Comparison of ENCODE assay signal across 23 cellular contexts in the genomic region with DNA sequence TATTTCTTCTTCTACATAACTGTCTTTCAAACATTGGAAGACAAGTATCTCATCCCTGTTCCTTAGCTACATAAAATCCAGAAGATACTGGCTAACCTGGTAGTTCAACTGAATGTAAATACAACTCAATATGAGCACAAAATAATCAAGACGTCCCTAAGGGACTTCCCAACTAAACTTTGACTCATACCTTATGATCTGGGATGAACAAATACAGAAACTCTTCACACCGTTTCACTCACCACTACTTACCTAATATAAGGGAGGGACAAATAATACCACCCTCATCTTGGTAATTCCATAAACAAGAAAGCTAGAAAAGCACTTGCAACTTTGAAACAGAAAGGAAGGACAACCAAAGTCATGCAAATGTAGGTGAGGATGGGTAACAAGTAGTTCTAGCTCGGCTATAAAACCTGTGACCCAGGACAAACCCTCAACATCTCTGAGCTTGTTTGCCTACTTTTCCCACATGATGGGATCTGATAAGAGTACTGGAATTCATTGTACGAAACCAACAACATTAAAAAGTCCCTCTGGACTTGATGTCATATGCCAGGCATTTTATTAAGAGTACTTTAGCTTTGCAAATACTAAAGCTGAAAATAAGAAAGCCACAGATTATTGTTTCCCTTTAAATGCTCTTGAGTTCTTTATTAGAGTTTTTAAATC.
"Had no signal": no experiment of that assay in that cellular context is flagged by ENCODE, and none has a peak within 500 bp of the region (broad histone marks: within the 10 kb centered on the region; RNA-seq: fewer than 3 reads in every experiment).

No MANE protein-coding gene starts in this region.

- ATAC-seq: left cardiac atrium; mucosa of descending colon; psoas muscle; stimulated activated naive CD8-positive, alpha-beta T cell treated with anti-CD3 and anti-CD28 coated beads, Interleukin-15, Interleukin-2, amounts not matched to agents 100 U/mL and 50 U/mL, for 24 hours; T-helper 17 cell had no signal

- H3K4me1 Mint-ChIP-seq: brain had no signal

- H3K4me3 ChIP-seq: mucosa of descending colon, pancreas, psoas muscle, right atrium auricular region had no signal

- H3K27me3 ChIP-seq: pancreas, right atrium auricular region had no signal

- H3K9me3 ChIP-seq: mucosa of descending colon, pancreas, psoas muscle, right atrium auricular region had no signal

- H3K27ac ChIP-seq: psoas muscle, right atrium auricular region had no signal

- H3K4me1 ChIP-seq: pancreas, right atrium auricular region had no signal

- H3K27ac Mint-ChIP-seq: activated CD4-positive, alpha-beta memory T cell treated with anti-CD3 and anti-CD28 coated beads for 36 hours; brain; dendritic cell treated with granulocyte-macrophage colony-stimulating factor and Interleukin-4, amounts not matched to agents 40 ng/mL and 50 ng/mL, for 4 days; nephron progenitor cell; T-helper 17 cell had no signal

- H3K9me3 Mint-ChIP-seq: activated CD4-positive, alpha-beta memory T cell treated with anti-CD3 and anti-CD28 coated beads for 36 hours; brain; dendritic cell treated with granulocyte-macrophage colony-stimulating factor and Interleukin-4, amounts not matched to agents 40 ng/mL and 50 ng/mL, for 4 days; nephron progenitor cell had no signal

- H3K27me3 Mint-ChIP-seq: dendritic cell treated with granulocyte-macrophage colony-stimulating factor and Interleukin-4, amounts not matched to agents 40 ng/mL and 50 ng/mL, for 4 days; T-helper 17 cell had no signal

- H3K4me3 Mint-ChIP-seq: activated CD4-positive, alpha-beta memory T cell treated with anti-CD3 and anti-CD28 coated beads for 36 hours; brain; dendritic cell treated with granulocyte-macrophage colony-stimulating factor and Interleukin-4, amounts not matched to agents 40 ng/mL and 50 ng/mL, for 4 days; nephron progenitor cell; T-helper 17 cell had no signal

- H3K36me3 Mint-ChIP-seq: activated CD4-positive, alpha-beta memory T cell treated with anti-CD3 and anti-CD28 coated beads for 36 hours; brain had no signal

- DNase-seq: activated CD4-positive, alpha-beta memory T cell treated with anti-CD3 and anti-CD28 coated beads for 36 hours; activated CD4-positive, alpha-beta T cell treated with anti-CD3 and anti-CD28 coated beads for 48 hours; activated CD4-positive, CD25-positive, alpha-beta regulatory T cell; activated gamma-delta T cell; activated naive CD4-positive, alpha-beta T cell treated with anti-CD3 and anti-CD28 coated beads, Interleukin-2, amount 50 U/mL, for 16 hours; aorta; caudate nucleus; effector CD4-positive, alpha-beta T cell; erythroblast; foreskin melanocyte; left cardiac atrium; mesendoderm; mucosa of descending colon; nephron progenitor cell; pancreas; psoas muscle; stimulated activated CD4-positive, alpha-beta T cell treated with anti-CD3 and anti-CD28 coated beads, Interleukin-12 subunit alpha, Interleukin-12 subunit beta, amount 100 ng/mL, for 4 hours; stimulated activated CD4-positive, alpha-beta T cell treated with anti-CD3 and anti-CD28 coated beads, Interleukin-4, amount 100 ng/mL, for 4 hours; stimulated activated naive CD8-positive, alpha-beta T cell treated with anti-CD3 and anti-CD28 coated beads, Interleukin-15, Interleukin-2, amounts not matched to agents 100 U/mL and 50 U/mL, for 24 hours; T-helper 17 cell had no signal

- H3K36me3 ChIP-seq: pancreas, right atrium auricular region had no signal
